In the genomic region with DNA sequence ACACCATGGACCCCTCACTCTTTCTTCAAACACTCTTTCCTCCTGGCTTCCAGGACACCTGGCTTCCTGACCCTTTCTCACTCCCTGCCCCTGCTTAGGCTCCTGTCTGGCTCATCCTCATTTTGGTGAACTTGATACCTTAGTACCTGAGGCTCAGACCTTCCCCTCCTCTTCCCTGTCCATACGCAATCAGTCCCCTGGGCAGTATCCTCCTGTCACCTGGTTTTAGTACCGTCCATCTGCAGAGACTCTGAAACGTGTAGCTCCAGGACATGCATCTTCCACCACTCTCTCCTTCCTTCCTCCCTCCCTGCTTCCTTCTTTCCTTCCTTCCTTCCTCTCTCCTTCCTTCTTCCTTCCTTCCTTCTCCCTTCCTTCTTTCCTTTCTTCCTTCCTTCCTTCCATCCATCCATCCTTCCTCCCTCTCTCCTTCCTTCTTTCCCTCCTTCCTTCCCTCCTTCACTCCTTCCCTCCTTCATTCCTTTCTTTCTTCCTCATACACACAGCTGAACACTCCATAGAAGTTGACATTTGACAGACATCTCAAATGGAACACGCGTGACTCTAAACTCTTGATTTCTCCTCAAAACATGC, we compare ENCODE assay signal across 1 cellular context.
TF ChIP-seq lines count a peak whose summit lies in the region.

No MANE protein-coding gene starts in this region.

TF ChIP-seq in HEK293, 187 proteins besides CTCF, POLR2A, EP300 and RAD21:
- TF ChIP-seq ZNF366 (tag by site-specific recombination; conservative IDR thresholded peaks at IDR 0.05) (peak; percentile 93), ZNF146 (tag by site-specific recombination; IDR thresholded peaks at IDR 0.05) (no peak), ZNF394 (tag by site-specific recombination; IDR thresholded peaks at IDR 0.05; ENCODE audit: borderline replicate concordance) (no peak), KLF10 (tag by site-specific recombination; IDR thresholded peaks at IDR 0.05) (no peak), ZFHX2 (tag by site-specific recombination; conservative IDR thresholded peaks at IDR 0.05) (no peak), ZNF2 (tag by site-specific recombination; IDR thresholded peaks at IDR 0.05) (no peak), ZFP3 (tag by site-specific recombination; IDR thresholded peaks at IDR 0.05; ENCODE audit: low read depth) (no peak), SP2 (tag by site-specific recombination; IDR thresholded peaks at IDR 0.05) (no peak), ZNF600 (tag by site-specific recombination; IDR thresholded peaks at IDR 0.05) (no peak), ZSCAN16 (tag by site-specific recombination; IDR thresholded peaks at IDR 0.05) (no peak), ZNF571 (tag by site-specific recombination; IDR thresholded peaks at IDR 0.05) (0 out of 2 replicates have a peak, but pooled peaks have one; percentile 27)
- TF ChIP-seq, protein P1, sequence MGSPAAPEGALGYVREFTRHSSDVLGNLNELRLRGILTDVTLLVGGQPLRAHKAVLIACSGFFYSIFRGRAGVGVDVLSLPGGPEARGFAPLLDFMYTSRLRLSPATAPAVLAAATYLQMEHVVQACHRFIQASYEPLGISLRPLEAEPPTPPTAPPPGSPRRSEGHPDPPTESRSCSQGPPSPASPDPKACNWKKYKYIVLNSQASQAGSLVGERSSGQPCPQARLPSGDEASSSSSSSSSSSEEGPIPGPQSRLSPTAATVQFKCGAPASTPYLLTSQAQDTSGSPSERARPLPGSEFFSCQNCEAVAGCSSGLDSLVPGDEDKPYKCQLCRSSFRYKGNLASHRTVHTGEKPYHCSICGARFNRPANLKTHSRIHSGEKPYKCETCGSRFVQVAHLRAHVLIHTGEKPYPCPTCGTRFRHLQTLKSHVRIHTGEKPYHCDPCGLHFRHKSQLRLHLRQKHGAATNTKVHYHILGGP (tag by site-specific recombination; IDR thresholded peaks at IDR 0.05), result 0 out of 2 replicates have a peak, but pooled peaks have one; percentile 12
- TF ChIP-seq, protein P2, sequence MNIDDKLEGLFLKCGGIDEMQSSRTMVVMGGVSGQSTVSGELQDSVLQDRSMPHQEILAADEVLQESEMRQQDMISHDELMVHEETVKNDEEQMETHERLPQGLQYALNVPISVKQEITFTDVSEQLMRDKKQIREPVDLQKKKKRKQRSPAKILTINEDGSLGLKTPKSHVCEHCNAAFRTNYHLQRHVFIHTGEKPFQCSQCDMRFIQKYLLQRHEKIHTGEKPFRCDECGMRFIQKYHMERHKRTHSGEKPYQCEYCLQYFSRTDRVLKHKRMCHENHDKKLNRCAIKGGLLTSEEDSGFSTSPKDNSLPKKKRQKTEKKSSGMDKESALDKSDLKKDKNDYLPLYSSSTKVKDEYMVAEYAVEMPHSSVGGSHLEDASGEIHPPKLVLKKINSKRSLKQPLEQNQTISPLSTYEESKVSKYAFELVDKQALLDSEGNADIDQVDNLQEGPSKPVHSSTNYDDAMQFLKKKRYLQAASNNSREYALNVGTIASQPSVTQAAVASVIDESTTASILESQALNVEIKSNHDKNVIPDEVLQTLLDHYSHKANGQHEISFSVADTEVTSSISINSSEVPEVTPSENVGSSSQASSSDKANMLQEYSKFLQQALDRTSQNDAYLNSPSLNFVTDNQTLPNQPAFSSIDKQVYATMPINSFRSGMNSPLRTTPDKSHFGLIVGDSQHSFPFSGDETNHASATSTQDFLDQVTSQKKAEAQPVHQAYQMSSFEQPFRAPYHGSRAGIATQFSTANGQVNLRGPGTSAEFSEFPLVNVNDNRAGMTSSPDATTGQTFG (tag by site-specific recombination; IDR thresholded peaks at IDR 0.05; ENCODE audit: borderline replicate concordance), result 0 out of 2 replicates have a peak, but pooled peaks have one; percentile 27
